ENCODE assay signal across 8 cellular contexts in the genomic region with DNA sequence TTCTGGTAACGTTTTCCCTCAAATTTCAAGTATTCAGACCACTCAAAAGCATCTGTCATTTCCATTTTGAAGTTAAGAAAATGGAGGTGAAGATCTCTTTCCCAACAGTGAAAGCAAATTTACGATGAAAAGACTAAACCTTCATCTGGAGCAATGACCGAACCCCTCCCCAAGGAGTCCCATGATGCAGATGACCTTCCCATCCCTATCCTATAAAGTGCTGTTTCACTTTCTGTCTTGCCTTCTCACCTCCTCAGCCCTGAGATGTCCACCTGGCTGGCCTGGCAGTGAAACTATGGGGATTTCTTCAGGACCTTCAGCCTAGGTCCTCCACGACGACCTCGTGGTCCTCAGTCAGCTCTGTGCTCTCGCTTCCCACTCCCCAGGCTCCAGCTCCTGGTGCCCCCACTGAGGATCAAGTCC. TPM values are rescaled to one million over a fixed set of nuclear protein-coding genes. Genes with fewer than 3 reads are reported as not detected.
DNase-seq lines count a peak whose midpoint lies in the region; ATAC-seq, FAIRE-seq and TF ChIP-seq lines count a peak whose summit lies in the region.

No MANE protein-coding gene starts in this region.

- H2AK5ac ChIP-seq in H1 (ENCODE audit: low read depth, low read length), result no peak overlapping the region

- peak overlapping the region; percentile 92 for H3K4me2 ChIP-seq in MM.1S (ENCODE audit: low read depth, low read length)
- H3K4me2 ChIP-seq in H1 (ENCODE audit: insufficient read depth in 1 of 2, low read depth in 2 of 2, low read length in 2 of 2), result peak overlapping the region; percentile 0 to 31; a peak in 3 of 4 replicates

- POLR2A ChIA-PET in H1 (lab: Charles Lee; ENCODE audit: partially characterized antibody), result interaction anchor here (1.0 kb wide), 1 partner anchor 89 kb away, joined by 3 read pairs; no protein-coding TSS in a partner anchor

- H4K91ac ChIP-seq in H1 (replicated peaks; ENCODE audit: insufficient read length, low read length), result peak overlapping the region; percentile 7

- H4K20me1 ChIP-seq in MM.1S (ENCODE audit: insufficient read depth, low read length) (no peaks in the 10 kb centered on the region), H1 (replicated peaks in 1 of 2; ENCODE audit: control insufficient read depth in 1 of 2, insufficient read depth in 2 of 2, low read length in 2 of 2) (no peaks in the 10 kb centered on the region)

- H3K4ac ChIP-seq in H1 (replicated peaks; ENCODE audit: insufficient read length, low read depth, low read length), result peak overlapping the region; percentile 27

- H3K9me3 ChIP-seq in MM.1S (replicated peaks; ENCODE audit: insufficient read depth, low read length) (no peaks in the 10 kb centered on the region), H1 (ENCODE audit: insufficient read depth in 2 of 2, low read depth in 1 of 2, low read length in 1 of 2) (no peaks in the 10 kb centered on the region), ovary (no peaks in the 10 kb centered on the region)

- H3K56ac ChIP-seq in H1 (replicated peaks; ENCODE audit: insufficient read length, low read depth, low read length), result no peak overlapping the region

- peak overlapping the region; percentile 95; the same call in 1 of the 2 replicates for H3K27ac ChIP-seq in MM.1S (ENCODE audit: low read length)
- H3K27ac ChIP-seq in H1 (ENCODE audit: low read depth, low read length), result no peak overlapping the region
- peak overlapping the region in 1 of 2 donors; percentile 98 for H3K27ac ChIP-seq in ovary

- H3K4me1 ChIP-seq in MM.1S (ENCODE audit: low read length) (peaks cover 12% of the 10 kb centered on the region; the same call in 1 of the 2 replicates), H1 (replicated peaks in 1 of 4; ENCODE audit: control insufficient read depth in 3 of 4, insufficient read depth in 4 of 4, low read length in 3 of 4) (peaks cover 0 to 3% (median 1%) of the 10 kb centered on the region in 4 experiments; a peak in 2 of 7 replicates), ovary (ENCODE audit: insufficient read depth) (no peaks in the 10 kb centered on the region)

- peak overlapping the region; percentile 92 for H3K4me3 Mint-ChIP-seq in Calu3 (ENCODE audit: low read depth, unreplicated experiment)

- H2AFZ ChIP-seq in MM.1S (ENCODE audit: low read length) (peak overlapping the region; percentile 81), H1 (ENCODE audit: low read length) (peak overlapping the region; percentile 22; the same call in 1 of the 2 replicates)

- no peak overlapping the region for H4K5ac ChIP-seq in H1 (ENCODE audit: insufficient read length, low read depth, low read length)

- H3K79me2 ChIP-seq in MM.1S (ENCODE audit: low read length) (peaks cover 37% of the 10 kb centered on the region), H1 (ENCODE audit: control insufficient read depth in 1 of 2, insufficient read depth in 2 of 2, low read length in 2 of 2) (peaks cover 0 to 32% of the 10 kb centered on the region in 2 experiments; a peak in 2 of 4 replicates)

- peak; percentile 14 for TF ChIP-seq CTCF in Calu3 (IDR thresholded peaks at IDR 0.05; ENCODE audit: unreplicated experiment)
- no peak for TF ChIP-seq CTCF in MM.1S (IDR thresholded peaks at IDR 0.05; ENCODE audit: low read length)
- TF ChIP-seq CTCF in H1 (IDR thresholded peaks at IDR 0.05; ENCODE audit: control extremely low read depth in 1 of 3, insufficient read depth in 1 of 3, low read depth in 1 of 3, low read length in 3 of 3), result no peak
- no peak for TF ChIP-seq CTCF in ovary (IDR thresholded peaks at IDR 0.05)

- no peak for TF ChIP-seq EP300 in H1 (IDR thresholded peaks at IDR 0.05; ENCODE audit: borderline replicate concordance in 1 of 2, low read depth in 2 of 2, low read length in 2 of 2)
- no peak for TF ChIP-seq EP300 in ovary (IDR thresholded peaks at IDR 0.05)

- FAIRE-seq in H1 (lab: Jason Lieb, UNC), result no peak

- TF ChIP-seq RAD21 in H1 (IDR thresholded peaks at IDR 0.05 in 1 of 2, conservative IDR thresholded peaks at IDR 0.05 in 1 of 2; ENCODE audit: low read depth in 2 of 2, low read length in 2 of 2), result no peak

- H3K79me1 ChIP-seq in H1 (ENCODE audit: low read depth, low read length), result peaks cover 10% of the 10 kb centered on the region

- H2BK12ac ChIP-seq in H1 (ENCODE audit: low read depth, low read length), result peak overlapping the region; percentile 92

- H2BK5ac ChIP-seq in H1 (ENCODE audit: low read depth, low read length), result no peak overlapping the region

- H3K9me3 Mint-ChIP-seq in Calu3 (ENCODE audit: low read depth, unreplicated experiment), result no peaks in the 10 kb centered on the region

- TF ChIP-seq POLR2A in H1 (IDR thresholded peaks at IDR 0.05; ENCODE audit: control extremely low read depth in 1 of 2, low read depth in 2 of 2, low read length in 2 of 2), result no peak
- TF ChIP-seq POLR2A in ovary (IDR thresholded peaks at IDR 0.05), result no peak

- H2BK15ac ChIP-seq in H1 (ENCODE audit: low read length), result peak overlapping the region; percentile 89; the same call in 1 of the 2 replicates

- BruUV-seq in Calu3 (replicated peaks; lab: Mats Ljungman, UMichigan), result TSS peak; percentile 50

- H3K4me3 ChIP-seq in MM.1S (ENCODE audit: low read length), result peak overlapping the region; percentile 48
- peak overlapping the region in 2 of 4 experiments; percentile 3 to 96; a peak in 3 of 8 replicates for H3K4me3 ChIP-seq in H1 (ENCODE audit: extremely low read depth in 1 of 4, insufficient read depth in 2 of 4, low read depth in 3 of 4, low read length in 4 of 4)
- H3K4me3 ChIP-seq in ovary, result peak overlapping the region; percentile 86

- H3K36me3 Mint-ChIP-seq in Calu3 (ENCODE audit: insufficient read depth, unreplicated experiment), result peaks cover 49% of the 10 kb centered on the region

- intact Hi-C loops in Calu3 (cut with micrococcal nuclease; ENCODE audit: unreplicated experiment), result loop anchor here (5.0 kb wide), 1 partner anchor 70 kb away; no protein-coding TSS in a partner anchor
- intact Hi-C loops in ovary (cut with DNase I), result loop anchor here (2.0 to 10.0 kb wide), 5 partner anchors 70 to 85 kb away; partner anchors contain the start of gene RMC1 (in 2 of the 4)

- H3K36me3 ChIP-seq in MM.1S (replicated peaks; ENCODE audit: insufficient read depth, low read length), result no peaks in the 10 kb centered on the region
- no peaks in the 10 kb centered on the region for H3K36me3 ChIP-seq in H1 (ENCODE audit: control insufficient read depth in 2 of 4, insufficient read depth in 4 of 4, low read length in 3 of 4)
- H3K36me3 ChIP-seq in ovary, result no peaks in the 10 kb centered on the region

- no peaks in the 10 kb centered on the region for H3K9me2 ChIP-seq in MM.1S (replicated peaks; ENCODE audit: insufficient read depth, low read length)

- DNase-seq in Calu3 (no peak), MM.1S (peak; percentile 25), H1 (ENCODE audit: low read depth in 1 of 2, low spot score in 2 of 2) (no peak), ovary (no peak), pons (ENCODE audit: low spot score) (no peak), activated gamma-delta T cell (lab: John Stamatoyannopoulos, UW) (no peak), NCI-H1092 treated with DMSO at 0.1 percent for 48 hours (lab: John Stamatoyannopoulos, UW) (no peak)

- no peak overlapping the region for H3K23ac ChIP-seq in H1 (ENCODE audit: insufficient read length)

- CTCF ChIA-PET in Calu3 (lab: Charles Lee), result interaction anchor here (1.0 kb wide), 1 partner anchor 30 kb away, joined by 3 read pairs; no protein-coding TSS in a partner anchor
- CTCF ChIA-PET in H1 (lab: Charles Lee; ENCODE audit: partially characterized antibody), result interaction anchor here (0.6 to 1.6 kb wide), 4 partner anchors 12 to 408 kb away, joined by 3 to 4 read pairs (median 3); no protein-coding TSS in a partner anchor

- peaks cover 9% of the 10 kb centered on the region for H3K23me2 ChIP-seq in H1 (ENCODE audit: low read depth, low read length)

- ATAC-seq in GM18867 (IDR thresholded peaks at IDR 0.05; ENCODE audit: unreplicated experiment), result no peak

- peak overlapping the region; percentile 57 for H3K18ac ChIP-seq in H1 (ENCODE audit: extremely low read depth, low read length)

- no peak overlapping the region for H3K14ac ChIP-seq in H1 (ENCODE audit: insufficient read length)

- no peak overlapping the region for H2BK20ac ChIP-seq in H1 (ENCODE audit: low read length)

- H3K9ac ChIP-seq in MM.1S (ENCODE audit: low read length) (peak overlapping the region; percentile 46), H1 (replicated peaks in 1 of 4; ENCODE audit: extremely low read depth in 1 of 4, low read depth in 3 of 4, low read length in 3 of 4) (no peak overlapping the region)

- peaks cover 5% of the 10 kb centered on the region; the same call in 1 of the 2 replicates for H3F3A ChIP-seq in MM.1S (ENCODE audit: insufficient read depth, low read length)

- peak overlapping the region; percentile 75 for H2BK120ac ChIP-seq in H1 (replicated peaks; ENCODE audit: low read depth, low read length)

- H3K4me1 Mint-ChIP-seq in Calu3 (ENCODE audit: low read depth, unreplicated experiment), result peaks cover 34% of the 10 kb centered on the region

- no peaks in the 10 kb centered on the region for H3K27me3 Mint-ChIP-seq in Calu3 (ENCODE audit: unreplicated experiment)

- whole genome bisulfite sequencing in H1 (ENCODE audit: extremely low coverage in 1 of 2, insufficient coverage in 1 of 2, insufficient read length in 1 of 2, insufficient replicate concordance in 2 of 2, low coverage in 1 of 2, low lambda C conversion rate in 2 of 2, missing lambda C conversion rate in 1 of 2), 2 experiments, result 63% methylated on average over 7 of the region's 7 CpGs; no CpG with 5 or more reads in 1 of the 2 experiments
- 27 to 44% (median 35%) methylated on average over 7 of the region's 7 CpGs for WGBS in ovary, 3 donors

- H3K27me3 ChIP-seq in MM.1S (replicated peaks; ENCODE audit: insufficient read depth, low read length) (no peaks in the 10 kb centered on the region), H1 (replicated peaks in 1 of 4; ENCODE audit: control insufficient read depth in 3 of 4, extremely low read depth in 1 of 4, insufficient read depth in 3 of 4, low read length in 3 of 4) (peaks cover 0 to 2% (median 0%) of the 10 kb centered on the region in 4 experiments; a peak in 1 of 7 replicates), ovary (no peaks in the 10 kb centered on the region)

- H3K27ac Mint-ChIP-seq in Calu3 (ENCODE audit: unreplicated experiment), result peak overlapping the region; percentile 83

- H4K8ac ChIP-seq in H1 (ENCODE audit: extremely low read depth, insufficient read depth, low read length), result no peak overlapping the region; the same call in 1 of the 2 replicates

RNA-seq across cellular contexts. Expression of gene NPC1, which starts 0.9 kb away (rescaled TPM):
- total RNA-seq in Calu3 (2022), result 82.6 and 84.7 TPM in 2 replicates
- 36.4 and 39.5 TPM in 2 replicates for total RNA-seq in H1 (2021; fragmentation: NEBNext Ultra II Directional; extraction: Animal tissue kit (Norgen Biotek cat#: 25700))
- polyA plus RNA-seq in H1 (2011; rRNA removed), result 33.9 and 34.1 TPM in 2 replicates
- polyA plus RNA-seq in H1 (2011; cell fraction: cytosol; rRNA removed), result 29.4 TPM
- 66.9 TPM for polyA plus RNA-seq in H1 (2011; cell fraction: nucleus; rRNA removed)
- polyA plus RNA-seq in H1 (2012, experiment 1 of 2), result 25.9 to 31.8 TPM (median 29.2 TPM) in 4 replicates
- polyA plus RNA-seq in H1 (2012, experiment 2 of 2), result 7.7 TPM
- 56.1 TPM for polyA plus RNA-seq in H1 (2013, experiment 1 of 2)
- polyA plus RNA-seq in H1 (2013, experiment 2 of 2), result 49.7 TPM
- polyA minus RNA-seq in H1 (2011; rRNA and poly(A)+ RNA removed), result 109 and 131 TPM in 2 replicates
- 49.4 TPM for polyA minus RNA-seq in H1 (2011; cell fraction: cytosol; rRNA and poly(A)+ RNA removed)
- polyA minus RNA-seq in H1 (2011; cell fraction: nucleus; rRNA and poly(A)+ RNA removed), result 105 TPM
- total RNA-seq in ovary, result 10 to 100 TPM; 21.8 to 54.5 (median 29.8) TPM
- polyA plus RNA-seq in ovary, result 100 to 1,000 TPM in 1 of 2 donors, 10 to 100 TPM in 1; 26.4 to 100 TPM
